In genomic region chr16:53501216-53501859, GRCh38 we compare ENCODE assay signal across 9 cellular contexts. TPM values are rescaled to one million over a fixed set of nuclear protein-coding genes. Genes with fewer than 3 reads are reported as not detected.
DNase-seq lines count a peak whose midpoint lies in the region; ATAC-seq and TF ChIP-seq lines count a peak whose summit lies in the region.
"Had no signal": no experiment of that assay in that cellular context is flagged by ENCODE, and none has a peak within 500 bp of the region (broad histone marks: within the 10 kb centered on the region; RNA-seq: fewer than 3 reads in every experiment).

No MANE protein-coding gene starts in this region.

- H3K27ac ChIP-seq in thymus (ENCODE audit: low read depth) (no peak overlapping the region), body of pancreas (peak overlapping the region in 1 of 4 donors; percentile 91)

- H3K9me3 ChIP-seq in thymus (ENCODE audit: control insufficient read depth) (no peaks in the 10 kb centered on the region), body of pancreas (no peaks in the 10 kb centered on the region)

- no peaks in the 10 kb centered on the region for H3K27me3 Mint-ChIP-seq in activated T-cell treated with anti-CD3 and anti-CD28 coated beads, Interleukin-2, amount 50 U/mL, for 72 hours (ENCODE audit: low read depth)
- no peaks in the 10 kb centered on the region for H3K27me3 Mint-ChIP-seq in activated naive CD8-positive, alpha-beta T cell treated with anti-CD3 and anti-CD28 coated beads, Interleukin-2, amount 50 U/mL, for 24 hours

- no peak for TF ChIP-seq CTCF in body of pancreas (IDR thresholded peaks at IDR 0.05)

- peaks cover 63% of the 10 kb centered on the region for H3K4me1 Mint-ChIP-seq in activated T-cell treated with anti-CD3 and anti-CD28 coated beads, Interleukin-2, amount 50 U/mL, for 72 hours (ENCODE audit: low read depth)
- peaks cover 50% of the 10 kb centered on the region for H3K4me1 Mint-ChIP-seq in activated naive CD8-positive, alpha-beta T cell treated with anti-CD3 and anti-CD28 coated beads, Interleukin-2, amount 50 U/mL, for 24 hours

- peaks cover 4 to 17% of the 10 kb centered on the region in 2 donors for H3K36me3 Mint-ChIP-seq in activated T-cell treated with anti-CD3 and anti-CD28 coated beads, Interleukin-2, amount 50 U/mL, for 72 hours (ENCODE audit: insufficient read depth in 2 of 2)
- peaks cover 26% of the 10 kb centered on the region for H3K36me3 Mint-ChIP-seq in activated naive CD8-positive, alpha-beta T cell treated with anti-CD3 and anti-CD28 coated beads, Interleukin-2, amount 50 U/mL, for 24 hours (ENCODE audit: low read depth)

- no peak for DNase-seq in activated T-cell treated with anti-CD3 and anti-CD28 coated beads, Interleukin-2, amount 50 U/mL, for 72 hours
- DNase-seq in activated T-cell treated with anti-CD3 and anti-CD28 coated beads, Interleukin-2, amount 50 U/mL, for 48 hours: no peak
- DNase-seq in activated naive CD8-positive, alpha-beta T cell treated with anti-CD3 and anti-CD28 coated beads, Interleukin-2, amount 50 U/mL, for 24 hours: no peak
- DNase-seq in left kidney (ENCODE audit: low read depth, low spot score) (peak; percentile 18), body of pancreas (no peak), NCI-H1417 treated with DMSO at 0.1 percent for 48 hours (lab: John Stamatoyannopoulos, UW) (no peak)
- DNase-seq: NCI-H187 had no signal

- peak overlapping the region; percentile 87 for H3K27ac Mint-ChIP-seq in activated T-cell treated with anti-CD3 and anti-CD28 coated beads, Interleukin-2, amount 50 U/mL, for 72 hours
- H3K27ac Mint-ChIP-seq in activated naive CD8-positive, alpha-beta T cell treated with anti-CD3 and anti-CD28 coated beads, Interleukin-2, amount 50 U/mL, for 24 hours: peak overlapping the region; percentile 61

- 89% methylated on average over 9 of the region's 9 CpGs for WGBS in thymus
- WGBS in body of pancreas, 2 donors: 27 to 28% methylated on average over 9 of the region's 9 CpGs

- H3K27me3 ChIP-seq in thymus (ENCODE audit: control insufficient read depth, insufficient read depth) (peaks cover 2% of the 10 kb centered on the region), body of pancreas (no peaks in the 10 kb centered on the region)

- TF ChIP-seq POLR2A in body of pancreas (IDR thresholded peaks at IDR 0.05): no peak

- peak overlapping the region; percentile 6 for H3K4me3 ChIP-seq in thymus (ENCODE audit: low read length)
- no peak overlapping the region for H3K4me3 ChIP-seq in body of pancreas

- intact Hi-C loops in body of pancreas (cut with DNase I): no loop called here

- H3K36me3 ChIP-seq in thymus (ENCODE audit: control insufficient read depth, insufficient read depth) (peaks cover 16% of the 10 kb centered on the region), body of pancreas (replicated peaks in 1 of 2; ENCODE audit: insufficient read depth in 1 of 2, low read depth in 2 of 2) (peaks cover 4 to 5% of the 10 kb centered on the region in 2 donors)

- H3K4me1 ChIP-seq in thymus (ENCODE audit: control insufficient read depth, insufficient read depth, low read length): peaks cover 15% of the 10 kb centered on the region
- peaks cover 29% of the 10 kb centered on the region for H3K4me1 ChIP-seq in body of pancreas

- ATAC-seq in activated T-cell treated with anti-CD3 and anti-CD28 coated beads, Interleukin-2, amount 50 U/mL, for 72 hours (replicated peaks in 1 of 2): no peak
- ATAC-seq in activated naive CD8-positive, alpha-beta T cell treated with anti-CD3 and anti-CD28 coated beads, Interleukin-2, amount 50 U/mL, for 24 hours: no peak
- ATAC-seq in body of pancreas: no peak
- no peak for ATAC-seq in HG02678 (IDR thresholded peaks at IDR 0.05; ENCODE audit: unreplicated experiment)

- H3K9me3 Mint-ChIP-seq in activated T-cell treated with anti-CD3 and anti-CD28 coated beads, Interleukin-2, amount 50 U/mL, for 72 hours: no peaks in the 10 kb centered on the region
- H3K9me3 Mint-ChIP-seq in activated naive CD8-positive, alpha-beta T cell treated with anti-CD3 and anti-CD28 coated beads, Interleukin-2, amount 50 U/mL, for 24 hours: no peaks in the 10 kb centered on the region

- H3K4me3 Mint-ChIP-seq in activated T-cell treated with anti-CD3 and anti-CD28 coated beads, Interleukin-2, amount 50 U/mL, for 72 hours: peak overlapping the region; percentile 95
- peak overlapping the region; percentile 99 for H3K4me3 Mint-ChIP-seq in activated naive CD8-positive, alpha-beta T cell treated with anti-CD3 and anti-CD28 coated beads, Interleukin-2, amount 50 U/mL, for 24 hours

RNA-seq across cellular contexts. Expression of gene AKTIP, which starts 1.7 kb away (rescaled TPM):
- 10 to 100 TPM; 33.7 to 33.9 TPM for total RNA-seq in activated T-cell treated with anti-CD3 and anti-CD28 coated beads, Interleukin-2, amount 50 U/mL, for 72 hours
- 24.6 TPM for polyA plus RNA-seq in thymus
- total RNA-seq in body of pancreas: 10 to 100 TPM; 32.2 to 40.5 TPM
